Comparison of ENCODE assay signal across 20 cellular contexts in genomic region chr3:71078723-71079525, GRCh38.
DNase-seq lines count a peak whose midpoint lies in the region; ATAC-seq and FAIRE-seq lines count a peak whose summit lies in the region.
"Had no signal": no experiment of that assay in that cellular context is flagged by ENCODE, and none has a peak within 500 bp of the region (broad histone marks: within the 10 kb centered on the region; RNA-seq: fewer than 3 reads in every experiment).

No MANE protein-coding gene starts in this region.

- POLR2A ChIA-PET in T-cell (lab: Charles Lee): interaction anchor here in 1 of 2 donors (0.6 kb wide), 2 partner anchors 73 to 359 kb away, joined by 3 to 4 read pairs; no protein-coding TSS in a partner anchor

- H3K9me3 ChIP-seq in effector memory CD4-positive, alpha-beta T cell (ENCODE audit: control insufficient read depth, low read length): no peaks in the 10 kb centered on the region
- H3K9me3 ChIP-seq in small intestine (ENCODE audit: control insufficient read depth, low read depth): no peaks in the 10 kb centered on the region
- H3K9me3 ChIP-seq: MG63, upper lobe of left lung had no signal

- H3K27ac Mint-ChIP-seq in activated T-cell treated with anti-CD3 and anti-CD28 coated beads, Interleukin-2, amount 50 U/mL, for 72 hours: peak overlapping the region; percentile 90
- peak overlapping the region; percentile 80 to 86 for H3K27ac Mint-ChIP-seq in T-cell

- FAIRE-seq in small intestine (lab: Jason Lieb, UNC): no peak
- FAIRE-seq: GM18507, RCC 7860 had no signal

- H3K27ac ChIP-seq in effector memory CD4-positive, alpha-beta T cell (ENCODE audit: insufficient read depth, low read length, poor library complexity, severe bottlenecking): peak overlapping the region; percentile 28
- no peak overlapping the region for H3K27ac ChIP-seq in small intestine (ENCODE audit: low read depth in 1 of 2, low read length in 1 of 2)
- H3K27ac ChIP-seq: upper lobe of left lung had no signal

- H3K36me3 Mint-ChIP-seq in activated T-cell treated with anti-CD3 and anti-CD28 coated beads, Interleukin-2, amount 50 U/mL, for 72 hours (ENCODE audit: insufficient read depth in 2 of 2): peaks cover 3 to 7% of the 10 kb centered on the region in 2 donors
- H3K36me3 Mint-ChIP-seq in T-cell: peaks cover 23% of the 10 kb centered on the region

- 56 to 74% (median 64%) methylated on average over 8 of the region's 8 CpGs for WGBS in small intestine, 3 donors

- CTCF ChIA-PET in T-cell (lab: Charles Lee): interaction anchor here in 1 of 2 donors (0.6 to 1.6 kb wide), 2 partner anchors 10 to 68 kb away, joined by 3 to 5 read pairs; no protein-coding TSS in a partner anchor

- H3K4me3 ChIP-seq in effector memory CD4-positive, alpha-beta T cell (ENCODE audit: insufficient read depth, low read depth, low read length, poor library complexity, severe bottlenecking): no peak overlapping the region
- H3K4me3 ChIP-seq in small intestine (ENCODE audit: low read depth in 1 of 2, low read length in 2 of 2): no peak overlapping the region
- H3K4me3 ChIP-seq: MG63, upper lobe of left lung had no signal

- H3K36me3 ChIP-seq in effector memory CD4-positive, alpha-beta T cell (ENCODE audit: control insufficient read depth, insufficient read depth, low read length): no peaks in the 10 kb centered on the region
- peaks cover 0 to 2% of the 10 kb centered on the region in 2 donors for H3K36me3 ChIP-seq in small intestine (ENCODE audit: control insufficient read depth in 2 of 2, insufficient read depth in 2 of 2, low read length in 2 of 2)
- H3K36me3 ChIP-seq: MG63, upper lobe of left lung had no signal

- peaks cover 94% of the 10 kb centered on the region for H3K4me1 Mint-ChIP-seq in activated T-cell treated with anti-CD3 and anti-CD28 coated beads, Interleukin-2, amount 50 U/mL, for 72 hours (ENCODE audit: low read depth)
- peaks cover 90 to 95% (median 91%) of the 10 kb centered on the region in 3 donors for H3K4me1 Mint-ChIP-seq in T-cell

- no peak for ATAC-seq in activated T-cell treated with anti-CD3 and anti-CD28 coated beads, Interleukin-2, amount 50 U/mL, for 72 hours (replicated peaks in 1 of 2)
- peak in 2 of 4 experiments; percentile 34 to 61 for ATAC-seq in T-cell (replicated peaks in 1 of 4)
- ATAC-seq: left ventricle myocardium superior, right cardiac atrium had no signal

- H3K9me3 Mint-ChIP-seq in activated T-cell treated with anti-CD3 and anti-CD28 coated beads, Interleukin-2, amount 50 U/mL, for 72 hours: no peaks in the 10 kb centered on the region
- H3K9me3 Mint-ChIP-seq in T-cell: no peaks in the 10 kb centered on the region
- H3K9me3 Mint-ChIP-seq: neural crest cell had no signal

- no peak for DNase-seq in activated T-cell treated with anti-CD3 and anti-CD28 coated beads, Interleukin-2, amount 50 U/mL, for 72 hours
- no peak for DNase-seq in activated T-cell treated with anti-CD3 and anti-CD28 coated beads, Interleukin-2, amount 50 U/mL, for 1 hour
- peak in 10 of 34 experiments; percentile 8 to 29 (median 16) for DNase-seq in T-cell
- no peak for DNase-seq in effector memory CD4-positive, alpha-beta T cell
- peak; percentile 64 for DNase-seq in small intestine
- no peak for DNase-seq in NCI-H82 (lab: John Stamatoyannopoulos, UW)
- DNase-seq in ACHN: no peak
- no peak for DNase-seq in SK-N-DZ (ENCODE audit: low spot score)
- DNase-seq: activated CD4-positive, CD25-positive, alpha-beta regulatory T cell treated with anti-CD3 and anti-CD28 coated beads, Interleukin-2, amount 50 U/mL, for 72 hours; effector CD8-positive, alpha-beta T cell; left ventricle myocardium superior; MG63; NCI-H2081; right cardiac atrium; stimulated activated CD4-positive, alpha-beta T cell treated with anti-CD3 and anti-CD28 coated beads, Interleukin-4, amount 100 ng/mL, for 1 hour; SW 1271; upper lobe of left lung had no signal

- H3K27me3 Mint-ChIP-seq in activated T-cell treated with anti-CD3 and anti-CD28 coated beads, Interleukin-2, amount 50 U/mL, for 72 hours (ENCODE audit: low read depth): no peaks in the 10 kb centered on the region
- no peaks in the 10 kb centered on the region for H3K27me3 Mint-ChIP-seq in T-cell

- peak overlapping the region; percentile 20 to 63 for H3K4me3 Mint-ChIP-seq in activated T-cell treated with anti-CD3 and anti-CD28 coated beads, Interleukin-2, amount 50 U/mL, for 72 hours
- H3K4me3 Mint-ChIP-seq in T-cell: peak overlapping the region in 2 of 3 donors; percentile 38 to 66
- H3K4me3 Mint-ChIP-seq: neural crest cell had no signal

- in situ Hi-C loops in ACHN (cut with HindIII; ENCODE audit: low pct_ligation_motif_present, low pct_unique_long_range_greater_than_20kb, low sequenced_read_pairs): no loop called here

- H3K27me3 ChIP-seq in effector memory CD4-positive, alpha-beta T cell (replicated peaks; ENCODE audit: control insufficient read depth, insufficient read depth, low read length, poor library complexity, severe bottlenecking): no peaks in the 10 kb centered on the region
- no peaks in the 10 kb centered on the region for H3K27me3 ChIP-seq in small intestine (ENCODE audit: control insufficient read depth in 2 of 2, insufficient read depth in 2 of 2, low read length in 2 of 2)
- H3K27me3 ChIP-seq: MG63, upper lobe of left lung had no signal

- peaks cover 46% of the 10 kb centered on the region for H3K4me1 ChIP-seq in effector memory CD4-positive, alpha-beta T cell (ENCODE audit: control insufficient read depth, insufficient read depth, low read length, poor library complexity, severe bottlenecking)
- H3K4me1 ChIP-seq in small intestine (ENCODE audit: control insufficient read depth in 2 of 2, insufficient read depth in 1 of 2, low read depth in 1 of 2, low read length in 1 of 2): peaks cover 5 to 12% of the 10 kb centered on the region in 2 donors
